14 cellular contexts compared by ENCODE assay signal in genomic region chr9:107627771-107628170, GRCh38.
A peak's percentile ranks its signal among the peaks of the same experiment; 100 is the strongest.
DNase-seq lines count a peak whose midpoint lies in the region; ATAC-seq, FAIRE-seq and TF ChIP-seq lines count a peak whose summit lies in the region.
"Had no signal": no experiment of that assay in that cellular context is flagged by ENCODE, and none has a peak within 500 bp of the region (broad histone marks: within the 10 kb centered on the region; RNA-seq: fewer than 3 reads in every experiment).

No MANE protein-coding gene starts in this region.

- H2BK15ac ChIP-seq in mesendoderm (replicated peaks; ENCODE audit: low read depth): no peak overlapping the region

- H3K27me3 ChIP-seq in mesendoderm (ENCODE audit: insufficient read depth, low read length, poor library complexity): no peaks in the 10 kb centered on the region
- H3K27me3 ChIP-seq: BLaER1 treated with 17β-estradiol and CSF1 and Interleukin-3, amounts not matched to agents 10 nM and 100 nM had no signal

- no peak overlapping the region for H3K18ac ChIP-seq in mesendoderm (ENCODE audit: low read length)

- no peak for TF ChIP-seq CTCF in type B pancreatic cell (conservative IDR thresholded peaks at IDR 0.05)

- H3K36me3 ChIP-seq in mesendoderm (ENCODE audit: control insufficient read depth, insufficient read depth, low read length): no peaks in the 10 kb centered on the region
- H3K36me3 ChIP-seq: BLaER1 treated with 17β-estradiol and CSF1 and Interleukin-3, amounts not matched to agents 10 nM and 100 nM had no signal

- H3K4me2 ChIP-seq in mesendoderm (ENCODE audit: low read length): no peak overlapping the region
- H3K4me2 ChIP-seq: BLaER1 treated with 17β-estradiol and CSF1 and Interleukin-3, amounts not matched to agents 10 nM and 100 nM had no signal

- H3K4me3 Mint-ChIP-seq in dendritic cell treated with granulocyte-macrophage colony-stimulating factor and Interleukin-4, amounts not matched to agents 40 ng/mL and 50 ng/mL, for 4 days: no peak overlapping the region
- H3K4me3 Mint-ChIP-seq in type B pancreatic cell: no peak overlapping the region
- H3K4me3 Mint-ChIP-seq in activated CD4-positive, alpha-beta T cell treated with anti-CD3 and anti-CD28 coated beads for 36 hours: no peak overlapping the region
- H3K4me3 Mint-ChIP-seq: CD4-positive, CD25-positive, alpha-beta regulatory T cell had no signal

- no peak overlapping the region for H3K27ac ChIP-seq in mesendoderm (ENCODE audit: low read depth, low read length)
- H3K27ac ChIP-seq: BLaER1 treated with 17β-estradiol and CSF1 and Interleukin-3, amounts not matched to agents 10 nM and 100 nM had no signal

- no peak for TF ChIP-seq POLR2A in GM12891 (IDR thresholded peaks at IDR 0.05; ENCODE audit: low read depth, low read length)

- no peak overlapping the region for H2AK5ac ChIP-seq in mesendoderm (ENCODE audit: low read length)

- CTCF ChIA-PET in activated CD4-positive, alpha-beta T cell treated with anti-CD3 and anti-CD28 coated beads for 36 hours (lab: Charles Lee): no interaction called here

- no peaks in the 10 kb centered on the region for H3K4me1 ChIP-seq in mesendoderm (ENCODE audit: control insufficient read depth, low read depth, low read length)

- no peak overlapping the region for H2BK5ac ChIP-seq in mesendoderm (ENCODE audit: low read length)

- no peak overlapping the region for H3K4ac ChIP-seq in mesendoderm (ENCODE audit: low read depth, low read length)

- H4K5ac ChIP-seq in mesendoderm (ENCODE audit: low read length): no peak overlapping the region

- H3K56ac ChIP-seq in mesendoderm (ENCODE audit: low read length): peak overlapping the region; percentile 17

- no peak overlapping the region for H2BK120ac ChIP-seq in mesendoderm (ENCODE audit: low read depth, low read length)

- no peaks in the 10 kb centered on the region for H3K79me1 ChIP-seq in mesendoderm (ENCODE audit: low read length)

- peak overlapping the region; percentile 6 for H3K27ac Mint-ChIP-seq in dendritic cell treated with granulocyte-macrophage colony-stimulating factor and Interleukin-4, amounts not matched to agents 40 ng/mL and 50 ng/mL, for 4 days
- peak overlapping the region; percentile 26 for H3K27ac Mint-ChIP-seq in type B pancreatic cell
- H3K27ac Mint-ChIP-seq in activated CD4-positive, alpha-beta T cell treated with anti-CD3 and anti-CD28 coated beads for 36 hours: no peak overlapping the region
- H3K27ac Mint-ChIP-seq: CD4-positive, CD25-positive, alpha-beta regulatory T cell had no signal

- H3K36me3 Mint-ChIP-seq in dendritic cell treated with granulocyte-macrophage colony-stimulating factor and Interleukin-4, amounts not matched to agents 40 ng/mL and 50 ng/mL, for 4 days (ENCODE audit: low read depth): no peaks in the 10 kb centered on the region
- no peaks in the 10 kb centered on the region for H3K36me3 Mint-ChIP-seq in type B pancreatic cell
- no peaks in the 10 kb centered on the region for H3K36me3 Mint-ChIP-seq in activated CD4-positive, alpha-beta T cell treated with anti-CD3 and anti-CD28 coated beads for 36 hours (ENCODE audit: low read depth)
- H3K36me3 Mint-ChIP-seq: CD4-positive, CD25-positive, alpha-beta regulatory T cell had no signal

- DNase-seq in NCI-H2171 treated with DMSO at 0.1 percent for 48 hours (lab: John Stamatoyannopoulos, UW): peak; percentile 7
- DNase-seq in NCI-H2171 (lab: John Stamatoyannopoulos, UW): no peak
- no peak for DNase-seq in mesendoderm
- DNase-seq in type B pancreatic cell (ENCODE audit: extremely low spot score, unreplicated experiment): no peak
- no peak for DNase-seq in activated CD4-positive, alpha-beta T cell treated with anti-CD3 and anti-CD28 coated beads for 36 hours
- DNase-seq in GM12891 (ENCODE audit: insufficient read length, low spot score): no peak
- DNase-seq: ACHN; CD4-positive, CD25-positive, alpha-beta regulatory T cell; DMS79; IMR-90 had no signal

- H4K8ac ChIP-seq in mesendoderm (ENCODE audit: low read depth, low read length): no peak overlapping the region

- no peak overlapping the region for H3K9ac ChIP-seq in mesendoderm (ENCODE audit: low read length)
- H3K9ac ChIP-seq: BLaER1 treated with 17β-estradiol and CSF1 and Interleukin-3, amounts not matched to agents 10 nM and 100 nM had no signal

- no peaks in the 10 kb centered on the region for H3K79me2 ChIP-seq in mesendoderm (ENCODE audit: control insufficient read depth, insufficient read depth, low read length)

- no peak for FAIRE-seq in GM12891 (lab: Jason Lieb, UNC)
- FAIRE-seq: GM12878 had no signal

- intact Hi-C loops in dendritic cell treated with granulocyte-macrophage colony-stimulating factor and Interleukin-4, amounts not matched to agents 40 ng/mL and 50 ng/mL, for 4 days (cut with micrococcal nuclease): no loop called here
- intact Hi-C loops in activated CD4-positive, alpha-beta T cell treated with anti-CD3 and anti-CD28 coated beads for 36 hours (cut with DNase I, micrococcal nuclease): no loop called here

- H3K27me3 Mint-ChIP-seq in dendritic cell treated with granulocyte-macrophage colony-stimulating factor and Interleukin-4, amounts not matched to agents 40 ng/mL and 50 ng/mL, for 4 days: peaks cover 8% of the 10 kb centered on the region
- H3K27me3 Mint-ChIP-seq in type B pancreatic cell: peaks cover 10% of the 10 kb centered on the region
- no peaks in the 10 kb centered on the region for H3K27me3 Mint-ChIP-seq in activated CD4-positive, alpha-beta T cell treated with anti-CD3 and anti-CD28 coated beads for 36 hours
- H3K27me3 Mint-ChIP-seq: CD4-positive, CD25-positive, alpha-beta regulatory T cell had no signal

- H3K4me1 Mint-ChIP-seq in dendritic cell treated with granulocyte-macrophage colony-stimulating factor and Interleukin-4, amounts not matched to agents 40 ng/mL and 50 ng/mL, for 4 days (ENCODE audit: low read depth): peaks cover 13% of the 10 kb centered on the region
- H3K4me1 Mint-ChIP-seq in type B pancreatic cell (ENCODE audit: unreplicated experiment): peaks cover 27% of the 10 kb centered on the region
- H3K4me1 Mint-ChIP-seq in activated CD4-positive, alpha-beta T cell treated with anti-CD3 and anti-CD28 coated beads for 36 hours: no peaks in the 10 kb centered on the region
- H3K4me1 Mint-ChIP-seq: CD4-positive, CD25-positive, alpha-beta regulatory T cell had no signal

- no peak overlapping the region for H3K23ac ChIP-seq in mesendoderm (ENCODE audit: low read length)

- H3K4me3 ChIP-seq in mesendoderm (ENCODE audit: low read length): no peak overlapping the region
- H3K4me3 ChIP-seq: BLaER1 treated with 17β-estradiol and CSF1 and Interleukin-3, amounts not matched to agents 10 nM and 100 nM; GM12878 had no signal

- no peaks in the 10 kb centered on the region for H3K9me3 Mint-ChIP-seq in dendritic cell treated with granulocyte-macrophage colony-stimulating factor and Interleukin-4, amounts not matched to agents 40 ng/mL and 50 ng/mL, for 4 days
- no peaks in the 10 kb centered on the region for H3K9me3 Mint-ChIP-seq in type B pancreatic cell
- H3K9me3 Mint-ChIP-seq in activated CD4-positive, alpha-beta T cell treated with anti-CD3 and anti-CD28 coated beads for 36 hours (ENCODE audit: low read depth): no peaks in the 10 kb centered on the region

- POLR2A ChIA-PET in activated CD4-positive, alpha-beta T cell treated with anti-CD3 and anti-CD28 coated beads for 36 hours (lab: Charles Lee): no interaction called here

- no peak for ATAC-seq in activated CD4-positive, alpha-beta T cell treated with anti-CD3 and anti-CD28 coated beads for 36 hours
- no peak for ATAC-seq in GM19395 (IDR thresholded peaks at IDR 0.05; ENCODE audit: unreplicated experiment)
- ATAC-seq: GM12878 had no signal

- WGBS in mesendoderm (ENCODE audit: extremely low coverage, insufficient coverage, low lambda C conversion rate): no CpG with 5 or more reads among the region's 4 CpGs

TF ChIP-seq in GM12891, 5 proteins besides CTCF, POLR2A, EP300 and RAD21:
- TF ChIP-seq TAF1 (IDR thresholded peaks at IDR 0.05; ENCODE audit: low read depth, low read length) (no peak), SPI1 (IDR thresholded peaks at IDR 0.05; ENCODE audit: low read depth, low read length) (no peak), POU2F2 (IDR thresholded peaks at IDR 0.05; ENCODE audit: low read depth, low read length) (no peak), POLR2AphosphoS5 (IDR thresholded peaks at IDR 0.05; ENCODE audit: low read depth, low read length) (no peak), PAX5 (IDR thresholded peaks at IDR 0.05; ENCODE audit: insufficient read depth, low read length, severe bottlenecking) (no peak)
